Comparison of ENCODE assay signal across 15 cellular contexts in the genomic region with DNA sequence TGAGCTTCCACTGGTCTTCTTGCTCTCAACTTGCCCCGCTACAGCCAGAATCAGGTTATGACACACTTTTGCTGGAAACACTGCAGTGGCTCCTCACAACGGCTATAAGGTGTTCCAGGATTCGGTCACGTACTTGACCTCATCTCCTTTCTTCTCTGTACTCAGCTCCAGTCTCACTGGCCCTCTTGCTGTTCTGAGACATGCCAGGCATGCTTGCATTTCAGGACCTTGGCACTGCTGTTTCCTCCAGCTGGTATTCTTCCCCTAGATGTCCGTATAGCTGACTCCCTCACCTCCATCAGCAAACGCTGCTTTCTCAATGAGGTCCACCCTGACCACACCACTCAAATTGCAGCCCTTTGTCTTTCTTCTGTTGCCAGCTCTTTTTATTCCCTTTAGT. TPM values are rescaled to one million over a fixed set of nuclear protein-coding genes. Genes with fewer than 3 reads are reported as not detected.
"Had no signal": no experiment of that assay in that cellular context is flagged by ENCODE, and none has a peak within 500 bp of the region (broad histone marks: within the 10 kb centered on the region; RNA-seq: fewer than 3 reads in every experiment).

No MANE protein-coding gene starts in this region.

- H3K9me3 Mint-ChIP-seq: activated CD4-positive, alpha-beta memory T cell treated with anti-CD3 and anti-CD28 coated beads for 36 hours; activated T-cell treated with anti-CD3 and anti-CD28 coated beads, Interleukin-2, amount 50 U/mL, for 72 hours; naive thymus-derived CD4-positive, alpha-beta T cell; stimulated activated effector memory CD8-positive, alpha-beta T cell treated with anti-CD3 and anti-CD28 coated beads, Interleukin-12 subunit alpha, Interleukin-12 subunit beta, amount 100 ng/mL, for 72 hours; T-helper 2 cell treated with Interferon-gamma antibody and Interleukin-4, amounts not matched to agents 5 μg/mL and 100 μg/mL, for 36 hours had no signal

- H3K4me3 Mint-ChIP-seq: activated CD4-positive, alpha-beta memory T cell treated with anti-CD3 and anti-CD28 coated beads for 36 hours; activated T-cell treated with anti-CD3 and anti-CD28 coated beads, Interleukin-2, amount 50 U/mL, for 72 hours; naive thymus-derived CD4-positive, alpha-beta T cell; stimulated activated effector memory CD8-positive, alpha-beta T cell treated with anti-CD3 and anti-CD28 coated beads, Interleukin-12 subunit alpha, Interleukin-12 subunit beta, amount 100 ng/mL, for 72 hours; T-helper 2 cell treated with Interferon-gamma antibody and Interleukin-4, amounts not matched to agents 5 μg/mL and 100 μg/mL, for 36 hours had no signal

- DNase-seq: activated CD4-positive, alpha-beta memory T cell treated with anti-CD3 and anti-CD28 coated beads for 36 hours; activated naive CD4-positive, alpha-beta T cell; activated T-cell treated with anti-CD3 and anti-CD28 coated beads, Interleukin-2, amount 50 U/mL, for 72 hours; effector memory CD4-positive, alpha-beta T cell; hippocampal formation; kidney glomerular epithelial cell; midbrain; naive thymus-derived CD4-positive, alpha-beta T cell; small intestine had no signal

- H3K9me3 ChIP-seq: neutrophil, tibial nerve had no signal

- FAIRE-seq: astrocyte, small intestine had no signal

- H3K36me3 Mint-ChIP-seq: activated CD4-positive, alpha-beta memory T cell treated with anti-CD3 and anti-CD28 coated beads for 36 hours; stimulated activated effector memory CD8-positive, alpha-beta T cell treated with anti-CD3 and anti-CD28 coated beads, Interleukin-12 subunit alpha, Interleukin-12 subunit beta, amount 100 ng/mL, for 72 hours had no signal

- H3K27ac Mint-ChIP-seq: activated CD4-positive, alpha-beta memory T cell treated with anti-CD3 and anti-CD28 coated beads for 36 hours; activated T-cell treated with anti-CD3 and anti-CD28 coated beads, Interleukin-2, amount 50 U/mL, for 72 hours; naive thymus-derived CD4-positive, alpha-beta T cell; stimulated activated effector memory CD8-positive, alpha-beta T cell treated with anti-CD3 and anti-CD28 coated beads, Interleukin-12 subunit alpha, Interleukin-12 subunit beta, amount 100 ng/mL, for 72 hours; T-helper 2 cell treated with Interferon-gamma antibody and Interleukin-4, amounts not matched to agents 5 μg/mL and 100 μg/mL, for 36 hours had no signal

- H3K4me1 ChIP-seq: tibial nerve had no signal

- H3K4me1 Mint-ChIP-seq: naive thymus-derived CD4-positive, alpha-beta T cell; stimulated activated effector memory CD8-positive, alpha-beta T cell treated with anti-CD3 and anti-CD28 coated beads, Interleukin-12 subunit alpha, Interleukin-12 subunit beta, amount 100 ng/mL, for 72 hours had no signal

- H3K27me3 ChIP-seq: tibial nerve had no signal

- H3K36me3 ChIP-seq: neutrophil had no signal

- H3K4me3 ChIP-seq: coronary artery, tibial nerve had no signal

- H3K27ac ChIP-seq: coronary artery, neutrophil had no signal

- ATAC-seq: activated T-cell treated with anti-CD3 and anti-CD28 coated beads, Interleukin-2, amount 50 U/mL, for 72 hours; naive thymus-derived CD4-positive, alpha-beta T cell; stimulated activated effector memory CD8-positive, alpha-beta T cell treated with anti-CD3 and anti-CD28 coated beads, Interleukin-12 subunit alpha, Interleukin-12 subunit beta, amount 100 ng/mL, for 72 hours had no signal

RNA-seq across cellular contexts. Expression of gene C1GALT1C1L, which starts 31.9 kb away (rescaled TPM):
- total RNA-seq: activated CD4-positive, alpha-beta memory T cell treated with anti-CD3 and anti-CD28 coated beads for 36 hours; astrocyte; naive thymus-derived CD4-positive, alpha-beta T cell had no signal
- polyA plus RNA-seq: naive thymus-derived CD4-positive, alpha-beta T cell had no signal
